In genomic region chr4:37835806-37836205, GRCh38 we compare ENCODE assay signal across 24 cellular contexts.
"Had no signal": no experiment of that assay in that cellular context is flagged by ENCODE, and none has a peak within 500 bp of the region (broad histone marks: within the 10 kb centered on the region; RNA-seq: fewer than 3 reads in every experiment).

No MANE protein-coding gene starts in this region.

- H3K4me1 ChIP-seq: colonic mucosa, gastrocnemius medialis had no signal

- H3K27ac ChIP-seq: colonic mucosa, epithelial cell of prostate, esophagus squamous epithelium, gastrocnemius medialis, heart right ventricle, lower lobe of right lung had no signal

- H3K4me3 ChIP-seq: colonic mucosa, esophagus squamous epithelium, gastrocnemius medialis, heart right ventricle, left lung, lower lobe of right lung, mucosa of descending colon had no signal

- H3K27ac Mint-ChIP-seq: dendritic cell treated with granulocyte-macrophage colony-stimulating factor and Interleukin-4, amounts not matched to agents 40 ng/mL and 50 ng/mL, for 4 days; endodermal cell; mesothelial cell of epicardium had no signal

- DNase-seq: colonic mucosa; cortex of kidney; effector CD8-positive, alpha-beta T cell; effector memory CD8-positive, alpha-beta T cell; endodermal cell; erythroblast; esophagus squamous epithelium; foreskin fibroblast; foreskin melanocyte; gastrocnemius medialis; glutamatergic neuron; head of caudate nucleus; heart right ventricle; hippocampal formation; left cardiac atrium; left lung; left ventricle myocardium superior; lower lobe of right lung; mesenchymal stem cell; mucosa of descending colon had no signal

- H3K9me3 ChIP-seq: colonic mucosa, esophagus squamous epithelium, gastrocnemius medialis, heart right ventricle, left lung, lower lobe of right lung, mucosa of descending colon had no signal

- H3K36me3 ChIP-seq: colonic mucosa had no signal

- ATAC-seq: effector memory CD8-positive, alpha-beta T cell; esophagus mucosa; gastrocnemius medialis; heart right ventricle; left cardiac atrium; left lung; left ventricle myocardium superior; lower lobe of right lung; mucosa of descending colon had no signal

- H3K4me3 Mint-ChIP-seq: dendritic cell treated with granulocyte-macrophage colony-stimulating factor and Interleukin-4, amounts not matched to agents 40 ng/mL and 50 ng/mL, for 4 days; effector memory CD8-positive, alpha-beta T cell; endodermal cell; mesothelial cell of epicardium had no signal

- H3K9me3 Mint-ChIP-seq: dendritic cell treated with granulocyte-macrophage colony-stimulating factor and Interleukin-4, amounts not matched to agents 40 ng/mL and 50 ng/mL, for 4 days; effector memory CD8-positive, alpha-beta T cell; endodermal cell; mesothelial cell of epicardium had no signal

- H3K27me3 Mint-ChIP-seq: dendritic cell treated with granulocyte-macrophage colony-stimulating factor and Interleukin-4, amounts not matched to agents 40 ng/mL and 50 ng/mL, for 4 days; effector memory CD8-positive, alpha-beta T cell had no signal

- H3K27me3 ChIP-seq: colonic mucosa, esophagus squamous epithelium, gastrocnemius medialis, heart right ventricle, left lung had no signal

- H3K4me1 Mint-ChIP-seq: endodermal cell had no signal
